Comparison of ENCODE assay signal across 22 cellular contexts in the genomic region with DNA sequence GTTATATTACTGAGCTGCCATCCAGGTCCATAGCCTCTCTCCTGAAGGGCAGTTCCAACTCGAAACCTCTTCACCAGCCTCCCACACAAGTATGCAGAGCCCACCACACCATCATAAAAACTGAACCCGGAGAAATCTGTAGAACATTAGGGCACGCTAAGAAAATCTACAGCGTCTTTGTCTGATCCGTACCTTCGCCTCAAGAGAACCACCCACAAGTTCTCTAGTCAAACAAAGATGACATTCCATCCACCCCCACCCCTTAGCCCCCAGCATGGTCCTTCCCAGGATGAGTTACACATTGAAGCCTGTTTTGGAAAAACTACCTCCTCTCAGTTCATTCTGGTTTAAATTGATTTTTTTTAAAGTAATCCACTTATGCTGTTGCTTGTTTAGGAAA.
DNase-seq lines count a peak whose midpoint lies in the region; ATAC-seq, FAIRE-seq and TF ChIP-seq lines count a peak whose summit lies in the region.
"Had no signal": no experiment of that assay in that cellular context is flagged by ENCODE, and none has a peak within 500 bp of the region (broad histone marks: within the 10 kb centered on the region; RNA-seq: fewer than 3 reads in every experiment).

No MANE protein-coding gene starts in this region.

- no peak for TF ChIP-seq CTCF in osteoblast (IDR thresholded peaks at IDR 0.05; ENCODE audit: extremely low read depth, low read depth, low read length)

- H3K4me1 ChIP-seq in right cardiac atrium (ENCODE audit: control insufficient read depth, insufficient read depth, low read length) (no peaks in the 10 kb centered on the region), osteoblast (ENCODE audit: insufficient read depth, low read length) (peaks cover 20% of the 10 kb centered on the region)
- H3K4me1 ChIP-seq: BLaER1 had no signal

- ATAC-seq in right cardiac atrium = no peak
- no peak for ATAC-seq in GM21390 (IDR thresholded peaks at IDR 0.05; ENCODE audit: unreplicated experiment)
- ATAC-seq: Right ventricle myocardium inferior had no signal

- H3K27me3 ChIP-seq in right cardiac atrium (ENCODE audit: control insufficient read depth, insufficient read depth) = no peaks in the 10 kb centered on the region
- no peaks in the 10 kb centered on the region for H3K27me3 ChIP-seq in osteoblast (ENCODE audit: insufficient read depth, low read length)
- H3K27me3 ChIP-seq: BLaER1 had no signal

- no peaks in the 10 kb centered on the region for H3K79me2 ChIP-seq in osteoblast (ENCODE audit: insufficient read depth, low read length)

- intact Hi-C loops in cardiac septum (cut with DNase I) (no loop called here), right cardiac atrium (cut with DNase I) (no loop called here)

- in situ Hi-C loops in SK-MEL-5 (cut with HindIII; ENCODE audit: low pct_unique_long_range_greater_than_20kb, low sequenced_read_pairs) = no loop called here

- H3K27ac ChIP-seq in right cardiac atrium (ENCODE audit: low read length) (no peak overlapping the region), osteoblast (ENCODE audit: low read depth, low read length) (no peak overlapping the region)
- H3K27ac ChIP-seq: BLaER1, KMS-11 had no signal

- peak overlapping the region; percentile 54 for H2AFZ ChIP-seq in osteoblast (ENCODE audit: low read length)

- H3K36me3 ChIP-seq in osteoblast (ENCODE audit: insufficient read depth, low read length) = no peaks in the 10 kb centered on the region
- H3K36me3 ChIP-seq: BLaER1, HAP-1 had no signal

- DNase-seq in cardiac septum (ENCODE audit: low spot score) (peak; percentile 12), right cardiac atrium (no peak), SK-MEL-5 (ENCODE audit: low read depth, low spot score) (peak; percentile 26), osteoblast (ENCODE audit: insufficient read length, low spot score, missing footprints) (no peak), urothelium cell line (ENCODE audit: low spot score) (peak; percentile 46), Ammon's horn (ENCODE audit: low spot score) (no peak), NCI-H510A (lab: John Stamatoyannopoulos, UW) (no peak)
- DNase-seq: 8988T; CD4-positive, CD25-positive, alpha-beta regulatory T cell; DMS153; GOT3; NCI-H1092 treated with DMSO at 0.1 percent for 48 hours; NCI-H1436; NCI-H187; NCI-H2107; NCI-H524 treated with DMSO at 0.1 percent for 48 hours; NCI-H774 had no signal

- 87% methylated on average over 6 of the region's 6 CpGs for WGBS in right cardiac atrium

- no peaks in the 10 kb centered on the region for H3K9me3 ChIP-seq in right cardiac atrium (ENCODE audit: control insufficient read depth, low read length)
- no peaks in the 10 kb centered on the region for H3K9me3 ChIP-seq in osteoblast (ENCODE audit: low read depth, low read length)
- H3K9me3 ChIP-seq: BLaER1, HAP-1 had no signal

- no peak for FAIRE-seq in urothelium cell line (lab: Jason Lieb, UNC)

- H3K4me2 ChIP-seq in osteoblast (ENCODE audit: insufficient read depth, low read length) = no peak overlapping the region
- H3K4me2 ChIP-seq: BLaER1, KMS-11 had no signal

- H3K4me3 ChIP-seq in right cardiac atrium (ENCODE audit: low read length) (no peak overlapping the region), osteoblast (ENCODE audit: insufficient read depth, low read length) (no peak overlapping the region)
- H3K4me3 ChIP-seq: BLaER1, HAP-1 had no signal

- no peaks in the 10 kb centered on the region for H4K20me1 ChIP-seq in osteoblast (ENCODE audit: insufficient read depth, low read length)
- H4K20me1 ChIP-seq: BLaER1 had no signal

Comparison
In these comparisons a context has a peak if more than half of its experiments do, and no peak if none do; other contexts are left out.
1. DNase-seq: peak in cardiac septum (single experiment), SK-MEL-5 (single experiment) and urothelium cell line (single experiment); none in right cardiac atrium (0 of 3), osteoblast (single experiment), Ammon's horn (single experiment) and NCI-H510A (single experiment).